In the genomic region with DNA sequence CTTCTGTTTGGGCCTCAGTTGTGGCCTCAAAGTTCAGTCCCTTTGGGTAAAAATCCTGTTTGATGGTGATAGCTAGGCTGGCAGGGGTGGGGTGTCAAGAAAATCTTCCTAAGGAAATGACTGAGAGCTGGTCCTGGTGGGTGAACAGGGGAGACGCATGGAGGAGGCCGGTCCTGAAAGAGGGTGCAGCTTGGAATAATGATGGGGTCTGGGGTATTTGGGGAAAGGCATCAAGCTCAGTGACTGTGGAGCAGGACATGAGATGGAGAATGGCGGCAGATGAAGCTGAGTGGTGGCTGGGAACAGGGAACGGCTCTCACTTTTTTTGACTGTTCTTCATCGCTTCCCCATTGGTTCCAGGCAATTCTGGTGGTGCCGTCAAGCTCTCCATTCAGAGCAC, we compare ENCODE assay signal across 23 cellular contexts.
"Had no signal": no experiment of that assay in that cellular context is flagged by ENCODE, and none has a peak within 500 bp of the region (broad histone marks: within the 10 kb centered on the region; RNA-seq: fewer than 3 reads in every experiment).

No MANE protein-coding gene starts in this region.

- H3K9ac ChIP-seq: parathyroid adenoma had no signal

- H3K4me3 Mint-ChIP-seq: activated CD8-positive, alpha-beta T cell treated with anti-CD3 and anti-CD28 coated beads, Interleukin-2, amount 10 ng/mL, durations not matched to agents 7 days and 5 days; activated naive CD8-positive, alpha-beta T cell treated with anti-CD3 and anti-CD28 coated beads, Interleukin-2, amount 50 U/mL, for 24 hours; activated T-helper 1 cell treated with anti-CD3 and anti-CD28 coated beads, Interleukin-12 subunit alpha, Interleukin-12 subunit beta, Interleukin-2, Interleukin-4 antibody, amounts not matched to agents 30 ng/mL and 10 ng/mL and 1 ng/mL, durations not matched to agents 14 hours and 24 hours and 36 hours; dendritic cell treated with granulocyte-macrophage colony-stimulating factor and Interleukin-4, amounts not matched to agents 40 ng/mL and 50 ng/mL, for 4 days; natural killer cell; stimulated activated naive B cell treated with anti-CD40 and anti-IgM and Interleukin-4, amounts not matched to agents 10 μg/mL and 1 μg/mL and 100 μg/mL, for 72 hours had no signal

- H3K27ac Mint-ChIP-seq: activated CD8-positive, alpha-beta T cell treated with anti-CD3 and anti-CD28 coated beads, Interleukin-2, amount 10 ng/mL, durations not matched to agents 7 days and 5 days; activated naive CD8-positive, alpha-beta T cell treated with anti-CD3 and anti-CD28 coated beads, Interleukin-2, amount 50 U/mL, for 24 hours; activated T-helper 1 cell treated with anti-CD3 and anti-CD28 coated beads, Interleukin-12 subunit alpha, Interleukin-12 subunit beta, Interleukin-2, Interleukin-4 antibody, amounts not matched to agents 30 ng/mL and 10 ng/mL and 1 ng/mL, durations not matched to agents 14 hours and 24 hours and 36 hours; dendritic cell treated with granulocyte-macrophage colony-stimulating factor and Interleukin-4, amounts not matched to agents 40 ng/mL and 50 ng/mL, for 4 days; natural killer cell; stimulated activated naive B cell treated with anti-CD40 and anti-IgM and Interleukin-4, amounts not matched to agents 10 μg/mL and 1 μg/mL and 100 μg/mL, for 72 hours had no signal

- H3K27me3 ChIP-seq: testis, upper lobe of left lung had no signal

- H3K4me1 Mint-ChIP-seq: activated naive CD8-positive, alpha-beta T cell treated with anti-CD3 and anti-CD28 coated beads, Interleukin-2, amount 50 U/mL, for 24 hours; stimulated activated naive B cell treated with anti-CD40 and anti-IgM and Interleukin-4, amounts not matched to agents 10 μg/mL and 1 μg/mL and 100 μg/mL, for 72 hours had no signal

- H3K36me3 ChIP-seq: upper lobe of left lung, WERI-Rb-1 had no signal

- H3K9me3 ChIP-seq: testis, upper lobe of left lung had no signal

- H3K27ac ChIP-seq: parathyroid adenoma, testis, upper lobe of left lung, WERI-Rb-1 had no signal

- H3K4me3 ChIP-seq: lung, smooth muscle cell, testis, upper lobe of left lung had no signal

- H3K4me1 ChIP-seq: parathyroid adenoma, upper lobe of left lung had no signal

- H3K9me3 Mint-ChIP-seq: activated naive CD8-positive, alpha-beta T cell treated with anti-CD3 and anti-CD28 coated beads, Interleukin-2, amount 50 U/mL, for 24 hours; activated T-helper 1 cell treated with anti-CD3 and anti-CD28 coated beads, Interleukin-12 subunit alpha, Interleukin-12 subunit beta, Interleukin-2, Interleukin-4 antibody, amounts not matched to agents 30 ng/mL and 10 ng/mL and 1 ng/mL, durations not matched to agents 14 hours and 24 hours and 36 hours; dendritic cell treated with granulocyte-macrophage colony-stimulating factor and Interleukin-4, amounts not matched to agents 40 ng/mL and 50 ng/mL, for 4 days; natural killer cell; stimulated activated naive B cell treated with anti-CD40 and anti-IgM and Interleukin-4, amounts not matched to agents 10 μg/mL and 1 μg/mL and 100 μg/mL, for 72 hours had no signal

- DNase-seq: activated CD4-positive, alpha-beta T cell treated with anti-CD3 and anti-CD28 coated beads, Interleukin-2, amount 50 U/mL, for 1 hour; activated CD4-positive, CD25-positive, alpha-beta regulatory T cell treated with anti-CD3 and anti-CD28 coated beads, Interleukin-2, amount 50 U/mL, for 72 hours; activated CD8-positive, alpha-beta T cell treated with anti-CD3 and anti-CD28 coated beads, Interleukin-2, amount 10 ng/mL, durations not matched to agents 7 days and 5 days; activated gamma-delta T cell; activated naive CD4-positive, alpha-beta T cell treated with anti-CD3 and anti-CD28 coated beads, Interleukin-2, amount 50 U/mL, for 16 hours; activated naive CD8-positive, alpha-beta T cell treated with anti-CD3 and anti-CD28 coated beads, Interleukin-2, amount 50 U/mL, for 24 hours; effector CD4-positive, alpha-beta T cell; erythroblast; foreskin fibroblast; natural killer cell; right cardiac atrium; stimulated activated CD4-positive, alpha-beta T cell treated with anti-CD3 and anti-CD28 coated beads, Interleukin-15, amount 100 ng/mL, for 24 hours; stimulated activated CD8-positive, alpha-beta memory T cell treated with anti-CD3 and anti-CD28 coated beads, Interleukin-4, amount 100 ng/mL, for 48 hours; stimulated activated naive B cell treated with anti-CD40 and anti-IgM and Interleukin-4, amounts not matched to agents 10 μg/mL and 1 μg/mL and 100 μg/mL, for 72 hours; T-helper 2 cell; testis; upper lobe of left lung; WERI-Rb-1 had no signal

- H3K36me3 Mint-ChIP-seq: stimulated activated naive B cell treated with anti-CD40 and anti-IgM and Interleukin-4, amounts not matched to agents 10 μg/mL and 1 μg/mL and 100 μg/mL, for 72 hours had no signal

- ATAC-seq: activated CD8-positive, alpha-beta T cell treated with anti-CD3 and anti-CD28 coated beads, Interleukin-2, amount 10 ng/mL, durations not matched to agents 7 days and 5 days; activated naive CD8-positive, alpha-beta T cell treated with anti-CD3 and anti-CD28 coated beads, Interleukin-2, amount 50 U/mL, for 24 hours; natural killer cell; right cardiac atrium; stimulated activated naive B cell treated with anti-CD40 and anti-IgM and Interleukin-4, amounts not matched to agents 10 μg/mL and 1 μg/mL and 100 μg/mL, for 72 hours had no signal
